1 cellular context compared by ENCODE assay signal in the genomic region with DNA sequence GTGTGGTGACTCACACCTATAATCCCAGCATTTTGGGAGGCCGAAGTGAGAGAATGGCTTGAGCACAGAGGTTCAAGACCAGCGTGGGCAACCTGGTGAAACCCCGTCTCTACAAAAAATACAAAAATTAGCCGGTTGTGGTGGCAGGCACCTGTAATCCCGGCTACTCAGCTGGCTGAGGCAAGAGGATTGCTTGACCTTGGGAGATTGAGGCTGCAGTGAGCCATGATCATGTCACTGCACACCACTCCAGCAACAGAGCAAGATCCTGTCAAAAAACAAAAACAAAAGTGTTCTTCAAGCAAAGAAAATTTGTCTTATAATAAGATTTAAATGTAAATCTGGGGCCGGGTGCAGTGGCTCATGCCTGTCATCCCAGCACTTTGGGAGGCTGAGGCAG.
TF ChIP-seq lines count a peak whose summit lies in the region.

No MANE protein-coding gene starts in this region.

TF ChIP-seq in GM23338, 12 proteins besides CTCF, POLR2A, EP300 and RAD21 (continued from another document):
- TF ChIP-seq REST (IDR thresholded peaks at IDR 0.05; ENCODE audit: unreplicated experiment) = no peak
- no peak for TF ChIP-seq ZNF114 (CRISPR knock-in tag; IDR thresholded peaks at IDR 0.05)
- no peak for TF ChIP-seq JUNB (IDR thresholded peaks at IDR 0.05; ENCODE audit: unreplicated experiment)
- no peak for TF ChIP-seq NANOG (IDR thresholded peaks at IDR 0.05; ENCODE audit: borderline replicate concordance)
- TF ChIP-seq POLR2AphosphoS5 (IDR thresholded peaks at IDR 0.05; ENCODE audit: low read depth) = no peak
- TF ChIP-seq CREB1 (CRISPR knock-in tag; IDR thresholded peaks at IDR 0.05; ENCODE audit: low read depth) = no peak
- no peak for TF ChIP-seq ZNF462 (CRISPR knock-in tag; IDR thresholded peaks at IDR 0.05)
- TF ChIP-seq, protein P1, sequence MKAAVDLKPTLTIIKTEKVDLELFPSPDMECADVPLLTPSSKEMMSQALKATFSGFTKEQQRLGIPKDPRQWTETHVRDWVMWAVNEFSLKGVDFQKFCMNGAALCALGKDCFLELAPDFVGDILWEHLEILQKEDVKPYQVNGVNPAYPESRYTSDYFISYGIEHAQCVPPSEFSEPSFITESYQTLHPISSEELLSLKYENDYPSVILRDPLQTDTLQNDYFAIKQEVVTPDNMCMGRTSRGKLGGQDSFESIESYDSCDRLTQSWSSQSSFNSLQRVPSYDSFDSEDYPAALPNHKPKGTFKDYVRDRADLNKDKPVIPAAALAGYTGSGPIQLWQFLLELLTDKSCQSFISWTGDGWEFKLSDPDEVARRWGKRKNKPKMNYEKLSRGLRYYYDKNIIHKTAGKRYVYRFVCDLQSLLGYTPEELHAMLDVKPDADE (IDR thresholded peaks at IDR 0.05) = no peak
- TF ChIP-seq EZH2 (IDR thresholded peaks at IDR 0.05; ENCODE audit: low read depth, unreplicated experiment) = no peak
TF ChIP-seq in GM23338: peak in this region for 0.
